8 cellular contexts compared by ENCODE assay signal in the genomic region with DNA sequence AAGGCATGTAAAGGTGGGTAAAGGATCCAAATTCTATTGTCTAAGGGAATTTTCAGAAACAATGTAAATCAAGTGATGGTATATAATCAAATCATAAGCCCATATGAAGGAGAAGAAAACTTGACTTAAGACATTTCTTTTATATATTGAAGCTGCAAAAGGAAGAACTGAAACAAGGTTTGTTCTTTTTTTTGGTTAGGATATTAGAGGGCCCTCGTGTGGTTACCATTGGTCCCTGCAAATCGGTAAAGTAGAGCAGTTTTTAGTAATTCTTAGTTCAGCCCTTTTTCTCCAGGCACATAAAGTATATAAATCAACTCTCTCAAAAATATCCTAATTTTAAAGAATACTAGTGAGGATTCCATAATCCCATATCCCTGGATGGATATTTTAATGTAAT.
DNase-seq lines count a peak whose midpoint lies in the region; ATAC-seq and TF ChIP-seq lines count a peak whose summit lies in the region.

No MANE protein-coding gene starts in this region.

- H3K4me3 ChIP-seq in breast epithelium = no peak overlapping the region
- H3K4me3 ChIP-seq in naive thymus-derived CD4-positive, alpha-beta T cell (ENCODE audit: low read length) = no peak overlapping the region

- CTCF ChIA-PET in naive thymus-derived CD4-positive, alpha-beta T cell (lab: Charles Lee) = interaction anchor here (0.6 to 6.1 kb wide), 24 partner anchors 9 to 210 kb away, joined by 3 to 72 read pairs (median 6); no protein-coding TSS in a partner anchor

- H3K9me3 ChIP-seq in breast epithelium = no peaks in the 10 kb centered on the region
- H3K9me3 ChIP-seq in naive thymus-derived CD4-positive, alpha-beta T cell (ENCODE audit: control insufficient read depth in 2 of 3, low read length in 3 of 3) = no peaks in the 10 kb centered on the region

- intact Hi-C loops in Right ventricle myocardium superior (cut with DNase I) (loop anchor here (10.0 kb wide), 1 partner anchor 202 kb away; no protein-coding TSS in a partner anchor), Right ventricle myocardium inferior (cut with DNase I) (no loop called here), breast epithelium (cut with DNase I; ENCODE audit: low total_unique reads) (no loop called here)
- intact Hi-C loops in naive thymus-derived CD4-positive, alpha-beta T cell (cut with micrococcal nuclease) = loop anchor here (1.0 to 5.0 kb wide), 10 partner anchors 35 to 620 kb away; a partner anchor contains a TSS

- POLR2A ChIA-PET in naive thymus-derived CD4-positive, alpha-beta T cell (lab: Charles Lee) = interaction anchor here (1.0 to 3.9 kb wide), 23 partner anchors 10 to 199 kb away, joined by 3 to 40 read pairs (median 9); a partner anchor contains a TSS

- no peaks in the 10 kb centered on the region for H3K27me3 Mint-ChIP-seq in naive thymus-derived CD4-positive, alpha-beta T cell

- H3K4me3 Mint-ChIP-seq in naive thymus-derived CD4-positive, alpha-beta T cell = peak overlapping the region in 6 of 10 donors; percentile 30 to 83 (median 65)

- peaks cover 0 to 4% (median 0%) of the 10 kb centered on the region in 11 donors for H3K9me3 Mint-ChIP-seq in naive thymus-derived CD4-positive, alpha-beta T cell

- ATAC-seq in Right ventricle myocardium superior (ENCODE audit: poor library complexity) (peak; percentile 30), Right ventricle myocardium inferior (no peak)
- ATAC-seq in naive thymus-derived CD4-positive, alpha-beta T cell = peak; percentile 79

- TF ChIP-seq CTCF in breast epithelium (IDR thresholded peaks at IDR 0.05) = peak in 2 of 3 donors; percentile 45

- no peaks in the 10 kb centered on the region for H3K27me3 ChIP-seq in breast epithelium
- no peaks in the 10 kb centered on the region for H3K27me3 ChIP-seq in naive thymus-derived CD4-positive, alpha-beta T cell (ENCODE audit: control insufficient read depth in 2 of 2, insufficient read depth in 2 of 2, low read length in 2 of 2)

- no peaks in the 10 kb centered on the region for H3K36me3 ChIP-seq in breast epithelium
- no peaks in the 10 kb centered on the region for H3K36me3 ChIP-seq in naive thymus-derived CD4-positive, alpha-beta T cell (ENCODE audit: control insufficient read depth in 2 of 3, insufficient read depth in 3 of 3, low read length in 3 of 3)

- no peak for TF ChIP-seq POLR2A in breast epithelium (IDR thresholded peaks at IDR 0.05)

- peaks cover 29 to 60% (median 47%) of the 10 kb centered on the region in 7 donors for H3K4me1 Mint-ChIP-seq in naive thymus-derived CD4-positive, alpha-beta T cell

- H3K27ac Mint-ChIP-seq in naive thymus-derived CD4-positive, alpha-beta T cell = peak overlapping the region; percentile 50 to 99 (median 89)

- no peak for DNase-seq in Right ventricle myocardium superior
- DNase-seq in Right ventricle myocardium inferior (ENCODE audit: missing footprints) = no peak
- peak; percentile 12 for DNase-seq in NCI-H2227 (lab: John Stamatoyannopoulos, UW; ENCODE audit: unreplicated experiment)
- DNase-seq in breast epithelium (ENCODE audit: low spot score in 2 of 2) = no peak
- peak in 7 of 9 donors; percentile 45 to 74 (median 63) for DNase-seq in naive thymus-derived CD4-positive, alpha-beta T cell
- DNase-seq in NK-92 (lab: John Stamatoyannopoulos, UW; ENCODE audit: unreplicated experiment) = no peak
- DNase-seq in HuH-7.5 (ENCODE audit: low spot score) = no peak
- DNase-seq in activated effector memory CD4-positive, alpha-beta T cell treated with Interleukin-2 at 50 U/mL for 16 hours = no peak

- no peaks in the 10 kb centered on the region for H3K4me1 ChIP-seq in breast epithelium
- H3K4me1 ChIP-seq in naive thymus-derived CD4-positive, alpha-beta T cell (ENCODE audit: control insufficient read depth in 2 of 2, insufficient read depth in 2 of 2, low read length in 2 of 2) = peaks cover 21 to 42% of the 10 kb centered on the region in 2 donors

- H3K36me3 Mint-ChIP-seq in naive thymus-derived CD4-positive, alpha-beta T cell = peaks cover 0 to 14% (median 0%) of the 10 kb centered on the region in 5 donors

- H3K27ac ChIP-seq in breast epithelium = no peak overlapping the region
- peak overlapping the region; percentile 63 for H3K27ac ChIP-seq in naive thymus-derived CD4-positive, alpha-beta T cell (ENCODE audit: low read depth, low read length)

Comparison
In these comparisons a context has a peak if more than half of its experiments do, and no peak if none do; other contexts are left out.
1. intact Hi-C loops: an anchor here in Right ventricle myocardium superior (10.0 kb wide) and naive thymus-derived CD4-positive, alpha-beta T cell (1.0 to 5.0 kb wide); none called in Right ventricle myocardium inferior and breast epithelium.
2. DNase-seq: peak in NCI-H2227 (single experiment) and naive thymus-derived CD4-positive, alpha-beta T cell (7 of 9); none in Right ventricle myocardium superior (single experiment), Right ventricle myocardium inferior (single experiment), breast epithelium (0 of 2), NK-92 (single experiment), HuH-7.5 (single experiment) and activated effector memory CD4-positive, alpha-beta T cell treated with Interleukin-2 at 50 U/mL for 16 hours (single experiment).